Comparison of ENCODE assay signal across 1 cellular context in genomic region chr12:120483621-120484020, GRCh38.
TF ChIP-seq lines count a peak whose summit lies in the region.

No MANE protein-coding gene starts in this region.

TF ChIP-seq in K562, 482 proteins besides CTCF, POLR2A, EP300 and RAD21:
- TF ChIP-seq SAFB (IDR thresholded peaks at IDR 0.05; ENCODE audit: borderline replicate concordance, low read depth, low read length) (no peak), NCOA2 (IDR thresholded peaks at IDR 0.05; ENCODE audit: partially characterized antibody in 2 of 2) (no peak), ZNF57 (CRISPR knock-in tag; IDR thresholded peaks at IDR 0.05) (no peak), ZNF384 (IDR thresholded peaks at IDR 0.05; ENCODE audit: low read depth, low read length) (no peak)
- TF ChIP-seq, protein P1, sequence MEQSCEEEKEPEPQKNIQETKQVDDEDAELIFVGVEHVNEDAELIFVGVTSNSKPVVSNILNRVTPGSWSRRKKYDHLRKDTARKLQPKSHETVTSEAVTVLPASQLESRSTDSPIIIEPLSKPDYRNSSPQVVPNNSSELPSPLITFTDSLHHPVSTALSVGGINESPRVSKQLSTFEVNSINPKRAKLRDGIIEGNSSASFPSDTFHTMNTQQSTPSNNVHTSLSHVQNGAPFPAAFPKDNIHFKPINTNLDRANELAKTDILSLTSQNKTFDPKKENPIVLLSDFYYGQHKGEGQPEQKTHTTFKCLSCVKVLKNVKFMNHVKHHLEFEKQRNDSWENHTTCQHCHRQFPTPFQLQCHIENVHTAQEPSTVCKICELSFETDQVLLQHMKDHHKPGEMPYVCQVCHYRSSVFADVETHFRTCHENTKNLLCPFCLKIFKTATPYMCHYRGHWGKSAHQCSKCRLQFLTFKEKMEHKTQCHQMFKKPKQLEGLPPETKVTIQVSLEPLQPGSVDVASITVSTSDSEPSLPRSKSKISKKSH (CRISPR knock-in tag; IDR thresholded peaks at IDR 0.05) = no peak
